ENCODE assay signal across 18 cellular contexts in the genomic region with DNA sequence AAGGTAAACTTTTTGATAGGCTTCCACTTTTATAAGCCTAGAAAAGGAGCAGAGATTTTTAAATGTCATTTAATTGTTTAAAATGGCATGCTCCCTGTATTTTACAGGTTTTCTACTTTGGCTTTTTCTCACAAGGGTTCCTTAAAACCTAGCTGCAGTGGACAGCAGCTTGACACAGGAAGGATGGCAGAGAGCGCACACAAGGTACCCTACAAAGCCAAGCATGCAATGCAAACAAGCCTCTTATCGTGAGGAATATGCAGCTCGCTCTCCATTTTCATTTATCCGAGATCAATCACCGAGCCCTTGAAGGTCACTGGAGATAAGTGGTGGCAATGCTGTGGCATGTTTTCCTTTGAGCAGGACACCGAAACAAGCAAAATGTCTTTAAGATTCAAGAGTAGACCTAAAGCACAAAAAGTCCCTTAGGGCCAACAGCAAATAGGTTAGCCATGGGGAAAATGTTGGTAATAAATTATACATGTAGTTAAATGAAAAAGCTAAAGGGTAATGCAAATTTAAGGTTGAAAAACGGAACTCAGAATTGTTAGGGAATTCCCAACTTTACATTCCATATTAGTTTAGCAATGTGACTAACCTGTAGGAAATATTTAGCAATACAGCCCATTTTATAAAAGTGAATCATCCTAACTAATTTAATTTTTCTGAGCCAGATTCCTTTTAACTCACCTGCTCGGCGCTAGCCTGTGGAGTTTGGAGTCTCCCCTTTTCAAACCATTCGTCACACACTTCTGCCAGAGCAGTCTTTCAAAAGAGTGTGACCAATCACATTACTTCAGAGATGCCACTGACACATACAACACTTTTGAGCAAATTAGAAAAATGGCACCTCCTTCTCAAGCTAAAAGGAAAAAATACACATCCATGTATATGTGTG.
DNase-seq lines count a peak whose midpoint lies in the region; ATAC-seq, FAIRE-seq and TF ChIP-seq lines count a peak whose summit lies in the region.
"Had no signal": no experiment of that assay in that cellular context is flagged by ENCODE, and none has a peak within 500 bp of the region (broad histone marks: within the 10 kb centered on the region; RNA-seq: fewer than 3 reads in every experiment).

No MANE protein-coding gene starts in this region.

- H3K27ac ChIP-seq in H1 (ENCODE audit: low read depth, low read length) (no peak overlapping the region), SJCRH30 (no peak overlapping the region)
- H3K27ac ChIP-seq: C4-2B, left ventricle myocardium inferior had no signal

- H3K23me2 ChIP-seq in H1 (ENCODE audit: low read depth, low read length), result no peaks in the 10 kb centered on the region

- H3K4me3 ChIP-seq in H1 (ENCODE audit: extremely low read depth in 1 of 4, insufficient read depth in 2 of 4, low read depth in 3 of 4, low read length in 4 of 4) (no peak overlapping the region), SJCRH30 (no peak overlapping the region)
- H3K4me3 ChIP-seq: left ventricle myocardium inferior had no signal

- intact Hi-C loops in activated T-helper 2 cell treated with anti-CD3 and anti-CD28 coated beads, Interferon-gamma antibody, Interleukin-2, Interleukin-4, amounts not matched to agents 10 μg/mL and 5 μg/mL and 100 μg/mL, durations not matched to agents 14 hours and 24 hours and 36 hours (cut with micrococcal nuclease), result loop anchor here (10.0 kb wide), 1 partner anchor 75 kb away; no protein-coding TSS in a partner anchor

- POLR2A ChIA-PET in H1 (lab: Charles Lee; ENCODE audit: partially characterized antibody), result no interaction called here

- peaks cover 6% of the 10 kb centered on the region for H3K4me1 Mint-ChIP-seq in activated T-cell treated with anti-CD3 and anti-CD28 coated beads, Interleukin-2, amount 50 U/mL, for 24 hours (ENCODE audit: low read depth)
- H3K4me1 Mint-ChIP-seq in activated T-helper 2 cell treated with anti-CD3 and anti-CD28 coated beads, Interferon-gamma antibody, Interleukin-2, Interleukin-4, amounts not matched to agents 10 μg/mL and 5 μg/mL and 100 μg/mL, durations not matched to agents 14 hours and 24 hours and 36 hours (ENCODE audit: low read depth), result peaks cover 1% of the 10 kb centered on the region
- H3K4me1 Mint-ChIP-seq: naive B cell had no signal

- H3K27me3 Mint-ChIP-seq in activated T-cell treated with anti-CD3 and anti-CD28 coated beads, Interleukin-2, amount 50 U/mL, for 24 hours, result peaks cover 3% of the 10 kb centered on the region
- peaks cover 5% of the 10 kb centered on the region for H3K27me3 Mint-ChIP-seq in activated T-helper 2 cell treated with anti-CD3 and anti-CD28 coated beads, Interferon-gamma antibody, Interleukin-2, Interleukin-4, amounts not matched to agents 10 μg/mL and 5 μg/mL and 100 μg/mL, durations not matched to agents 14 hours and 24 hours and 36 hours (ENCODE audit: low read depth)

- H3K4me1 ChIP-seq in H1 (replicated peaks in 1 of 4; ENCODE audit: control insufficient read depth in 3 of 4, insufficient read depth in 4 of 4, low read length in 3 of 4) (no peaks in the 10 kb centered on the region), SJCRH30 (no peaks in the 10 kb centered on the region)
- H3K4me1 ChIP-seq: left ventricle myocardium inferior had no signal

- no peaks in the 10 kb centered on the region for H3K36me3 Mint-ChIP-seq in activated T-cell treated with anti-CD3 and anti-CD28 coated beads, Interleukin-2, amount 50 U/mL, for 24 hours (ENCODE audit: low read depth)
- H3K36me3 Mint-ChIP-seq in activated T-helper 2 cell treated with anti-CD3 and anti-CD28 coated beads, Interferon-gamma antibody, Interleukin-2, Interleukin-4, amounts not matched to agents 10 μg/mL and 5 μg/mL and 100 μg/mL, durations not matched to agents 14 hours and 24 hours and 36 hours (ENCODE audit: low read depth), result no peaks in the 10 kb centered on the region
- H3K36me3 Mint-ChIP-seq: naive B cell had no signal

- H4K91ac ChIP-seq in H1 (replicated peaks; ENCODE audit: insufficient read length, low read length), result no peak overlapping the region

- CTCF ChIA-PET in H1 (lab: Charles Lee; ENCODE audit: partially characterized antibody), result interaction anchor here (0.6 to 1.4 kb wide), 5 partner anchors 10 to 67 kb away, joined by 3 to 6 read pairs (median 3); no protein-coding TSS in a partner anchor

- H3K79me1 ChIP-seq in H1 (ENCODE audit: low read depth, low read length), result no peaks in the 10 kb centered on the region

- no peak for TF ChIP-seq EP300 in H1 (IDR thresholded peaks at IDR 0.05; ENCODE audit: borderline replicate concordance in 1 of 2, low read depth in 2 of 2, low read length in 2 of 2)

- DNase-seq in HPDE6-E6E7 (ENCODE audit: extremely low spot score), result peak; percentile 34
- DNase-seq in H1 (ENCODE audit: low read depth in 1 of 2, low spot score in 2 of 2), result no peak
- no peak for DNase-seq in HCEC 1CT
- DNase-seq in activated T-cell treated with anti-CD3 and anti-CD28 coated beads, Interleukin-2, amount 50 U/mL, for 24 hours, result no peak
- DNase-seq in SJCRH30, result no peak
- no peak for DNase-seq in activated T-helper 2 cell treated with anti-CD3 and anti-CD28 coated beads, Interferon-gamma antibody, Interleukin-2, Interleukin-4, amounts not matched to agents 10 μg/mL and 5 μg/mL and 100 μg/mL, durations not matched to agents 14 hours and 24 hours and 36 hours (ENCODE audit: low spot score)
- DNase-seq: hypothalamus, left ventricle myocardium inferior, naive B cell, NCI-H1436 treated with DMSO at 0.1 percent for 48 hours, SHP77 treated with DMSO at 0.1 percent for 48 hours, substantia nigra had no signal

- no peaks in the 10 kb centered on the region for H3K27me3 ChIP-seq in H1 (replicated peaks in 1 of 4; ENCODE audit: control insufficient read depth in 3 of 4, extremely low read depth in 1 of 4, insufficient read depth in 3 of 4, low read length in 3 of 4)
- H3K27me3 ChIP-seq in SJCRH30, result no peaks in the 10 kb centered on the region

- no peak overlapping the region for H3K18ac ChIP-seq in H1 (ENCODE audit: extremely low read depth, low read length)

- no peaks in the 10 kb centered on the region for H4K20me1 ChIP-seq in H1 (replicated peaks in 1 of 2; ENCODE audit: control insufficient read depth in 1 of 2, insufficient read depth in 2 of 2, low read length in 2 of 2)

- H3K79me2 ChIP-seq in H1 (ENCODE audit: control insufficient read depth in 1 of 2, insufficient read depth in 2 of 2, low read length in 2 of 2), result no peaks in the 10 kb centered on the region

- H3K36me3 ChIP-seq in H1 (ENCODE audit: control insufficient read depth in 2 of 4, insufficient read depth in 4 of 4, low read length in 3 of 4) (no peaks in the 10 kb centered on the region), SJCRH30 (no peaks in the 10 kb centered on the region)
- H3K36me3 ChIP-seq: left ventricle myocardium inferior had no signal

- H3K9me3 Mint-ChIP-seq in activated T-cell treated with anti-CD3 and anti-CD28 coated beads, Interleukin-2, amount 50 U/mL, for 24 hours, result no peaks in the 10 kb centered on the region
- H3K9me3 Mint-ChIP-seq in activated T-helper 2 cell treated with anti-CD3 and anti-CD28 coated beads, Interferon-gamma antibody, Interleukin-2, Interleukin-4, amounts not matched to agents 10 μg/mL and 5 μg/mL and 100 μg/mL, durations not matched to agents 14 hours and 24 hours and 36 hours, result no peaks in the 10 kb centered on the region
- H3K9me3 Mint-ChIP-seq: naive B cell had no signal

- H4K5ac ChIP-seq in H1 (ENCODE audit: insufficient read length, low read depth, low read length), result no peak overlapping the region

- no peak overlapping the region for H2BK12ac ChIP-seq in H1 (ENCODE audit: low read depth, low read length)

- TF ChIP-seq CTCF in H1 (IDR thresholded peaks at IDR 0.05; ENCODE audit: control extremely low read depth in 1 of 3, insufficient read depth in 1 of 3, low read depth in 1 of 3, low read length in 3 of 3), result no peak

- H3K9me3 ChIP-seq in H1 (ENCODE audit: insufficient read depth in 2 of 2, low read depth in 1 of 2, low read length in 1 of 2) (no peaks in the 10 kb centered on the region), SJCRH30 (replicated peaks) (no peaks in the 10 kb centered on the region)
- H3K9me3 ChIP-seq: left ventricle myocardium inferior had no signal

- no peak overlapping the region for H2BK120ac ChIP-seq in H1 (replicated peaks; ENCODE audit: low read depth, low read length)

- no peak overlapping the region for H3K56ac ChIP-seq in H1 (replicated peaks; ENCODE audit: insufficient read length, low read depth, low read length)

- no peak overlapping the region for H3K23ac ChIP-seq in H1 (ENCODE audit: insufficient read length)

- H3K4me2 ChIP-seq in H1 (ENCODE audit: insufficient read depth in 1 of 2, low read depth in 2 of 2, low read length in 2 of 2), result no peak overlapping the region

- 76% methylated on average over 10 of the region's 10 CpGs; no CpG with 5 or more reads in 1 of the 2 experiments for WGBS in H1 (ENCODE audit: extremely low coverage in 1 of 2, insufficient coverage in 1 of 2, insufficient read length in 1 of 2, insufficient replicate concordance in 2 of 2, low coverage in 1 of 2, low lambda C conversion rate in 2 of 2, missing lambda C conversion rate in 1 of 2), 2 experiments

- no peak overlapping the region for H2BK15ac ChIP-seq in H1 (ENCODE audit: low read length)

- ATAC-seq in GM18502 (IDR thresholded peaks at IDR 0.05; ENCODE audit: poor library complexity, unreplicated experiment) (peak; percentile 46), GM19463 (IDR thresholded peaks at IDR 0.05; ENCODE audit: unreplicated experiment) (peak; percentile 32)
- ATAC-seq: HepG2, sciatic nerve had no signal

- no peak overlapping the region for H3K4me3 Mint-ChIP-seq in activated T-cell treated with anti-CD3 and anti-CD28 coated beads, Interleukin-2, amount 50 U/mL, for 24 hours
- no peak overlapping the region for H3K4me3 Mint-ChIP-seq in activated T-helper 2 cell treated with anti-CD3 and anti-CD28 coated beads, Interferon-gamma antibody, Interleukin-2, Interleukin-4, amounts not matched to agents 10 μg/mL and 5 μg/mL and 100 μg/mL, durations not matched to agents 14 hours and 24 hours and 36 hours (ENCODE audit: low read depth)

- no peak for FAIRE-seq in H1 (lab: Jason Lieb, UNC)
- FAIRE-seq: G401.6 had no signal

- TF ChIP-seq RAD21 in H1 (IDR thresholded peaks at IDR 0.05 in 1 of 2, conservative IDR thresholded peaks at IDR 0.05 in 1 of 2; ENCODE audit: low read depth in 2 of 2, low read length in 2 of 2), result no peak

- no peak overlapping the region for H3K4ac ChIP-seq in H1 (replicated peaks; ENCODE audit: insufficient read length, low read depth, low read length)

- H2BK5ac ChIP-seq in H1 (ENCODE audit: low read depth, low read length), result no peak overlapping the region

- no peak overlapping the region for H2AK5ac ChIP-seq in H1 (ENCODE audit: low read depth, low read length)

- no peak overlapping the region for H4K8ac ChIP-seq in H1 (ENCODE audit: extremely low read depth, insufficient read depth, low read length)

- H3K9ac ChIP-seq in H1 (replicated peaks in 1 of 4; ENCODE audit: extremely low read depth in 1 of 4, low read depth in 3 of 4, low read length in 3 of 4), result no peak overlapping the region

- no peak overlapping the region for H3K27ac Mint-ChIP-seq in activated T-cell treated with anti-CD3 and anti-CD28 coated beads, Interleukin-2, amount 50 U/mL, for 24 hours
- no peak overlapping the region for H3K27ac Mint-ChIP-seq in activated T-helper 2 cell treated with anti-CD3 and anti-CD28 coated beads, Interferon-gamma antibody, Interleukin-2, Interleukin-4, amounts not matched to agents 10 μg/mL and 5 μg/mL and 100 μg/mL, durations not matched to agents 14 hours and 24 hours and 36 hours
- H3K27ac Mint-ChIP-seq: naive B cell had no signal

- TF ChIP-seq POLR2A in H1 (IDR thresholded peaks at IDR 0.05; ENCODE audit: control extremely low read depth in 1 of 2, low read depth in 2 of 2, low read length in 2 of 2), result no peak

- H2AFZ ChIP-seq in H1 (ENCODE audit: low read length), result peak overlapping the region; percentile 10; the same call in 1 of the 2 replicates

- no peak overlapping the region for H2BK20ac ChIP-seq in H1 (ENCODE audit: low read length)

- no peak overlapping the region for H3K14ac ChIP-seq in H1 (ENCODE audit: insufficient read length)
